In the genomic region with DNA sequence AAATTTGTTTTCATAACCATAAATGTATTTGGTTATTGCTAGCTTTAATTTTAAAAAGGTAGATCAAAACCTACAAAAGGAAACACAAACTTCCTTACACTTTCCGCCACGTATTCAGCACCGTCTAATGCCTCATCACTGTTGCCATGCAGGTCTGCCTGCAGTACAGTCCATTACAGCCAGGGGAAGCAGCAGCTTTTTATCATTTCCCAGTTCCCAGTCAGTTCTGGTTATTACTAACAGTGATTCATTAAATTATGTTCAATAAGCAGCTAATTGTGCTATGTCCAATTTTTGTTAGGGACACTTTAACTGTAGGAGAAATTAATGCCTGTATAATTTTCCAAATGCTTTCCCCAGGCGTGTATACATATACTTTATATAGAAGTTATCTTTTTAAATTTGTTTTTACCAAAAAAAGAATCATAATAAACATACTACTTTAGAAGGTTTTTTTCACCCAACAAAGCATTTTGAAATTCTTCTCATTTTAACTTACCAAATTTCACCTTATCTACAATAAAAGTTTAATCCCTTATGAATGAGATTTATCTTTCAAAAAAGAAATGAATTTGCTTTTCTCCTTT, we compare ENCODE assay signal across 8 cellular contexts.
DNase-seq lines count a peak whose midpoint lies in the region; ATAC-seq and TF ChIP-seq lines count a peak whose summit lies in the region.

No MANE protein-coding gene starts in this region.

- TF ChIP-seq CTCF in LNCAP (IDR thresholded peaks at IDR 0.05) (peak; percentile 79), VCaP (conservative IDR thresholded peaks at IDR 0.05) (peak; percentile 98), dorsolateral prefrontal cortex (IDR thresholded peaks at IDR 0.05 in 54 of 56, conservative IDR thresholded peaks at IDR 0.05 in 2 of 56; ENCODE audit: low read depth in 1 of 56, partially characterized antibody in 56 of 56) (peak; percentile 60 to 97 (median 88))

- no peaks in the 10 kb centered on the region for H3K36me3 Mint-ChIP-seq in memory B cell

- no peak overlapping the region for H3K4me3 Mint-ChIP-seq in memory B cell

- ATAC-seq in memory B cell (ENCODE audit: low read depth), result peak; percentile 99

- H3K27ac Mint-ChIP-seq in memory B cell, result no peak overlapping the region

- H3K27me3 Mint-ChIP-seq in memory B cell, result no peaks in the 10 kb centered on the region

- no peaks in the 10 kb centered on the region for H3K27me3 ChIP-seq in H7 (ENCODE audit: control insufficient read depth, insufficient read depth, low read length)
- H3K27me3 ChIP-seq in dorsolateral prefrontal cortex, result no peaks in the 10 kb centered on the region

- intact Hi-C loops in dorsolateral prefrontal cortex (cut with DNase I), result loop anchor here (5.0 to 10.0 kb wide), 3 partner anchors 33 to 210 kb away; a partner anchor contains a TSS

- DNase-seq in NCI-H345 (lab: John Stamatoyannopoulos, UW), result peak; percentile 8
- no peak for DNase-seq in NCI-H345 treated with DMSO at 0.1 percent for 48 hours (lab: John Stamatoyannopoulos, UW; ENCODE audit: unreplicated experiment)
- DNase-seq in H7, result peak; percentile 56
- DNase-seq in dorsolateral prefrontal cortex, result peak in 4 of 10 donors; percentile 33 to 63 (median 52)
- DNase-seq in memory B cell (ENCODE audit: low spot score in 2 of 2), result peak; percentile 51 to 61
- peak; percentile 5 for DNase-seq in stimulated activated naive CD4-positive, alpha-beta T cell treated with Interleukin-2 at 50 U/mL for 16 hours (lab: John Stamatoyannopoulos, UW)

- H3K9me3 Mint-ChIP-seq in memory B cell, result no peaks in the 10 kb centered on the region

- H3K4me3 ChIP-seq in H7 (ENCODE audit: insufficient read depth, low read depth, low read length) (no peak overlapping the region), dorsolateral prefrontal cortex (peak overlapping the region in 2 of 59 donors; percentile 3 to 35)

- H3K4me1 Mint-ChIP-seq in memory B cell, result peaks cover 48% of the 10 kb centered on the region

- no peaks in the 10 kb centered on the region for H3K36me3 ChIP-seq in H7 (replicated peaks; ENCODE audit: control insufficient read depth, insufficient read depth, low read length)

- H3K27ac ChIP-seq in VCaP, result peak overlapping the region; percentile 55
- H3K27ac ChIP-seq in dorsolateral prefrontal cortex, result peak overlapping the region in 52 of 59 donors; percentile 0 to 92 (median 78)
